ENCODE assay signal across 19 cellular contexts in the genomic region with DNA sequence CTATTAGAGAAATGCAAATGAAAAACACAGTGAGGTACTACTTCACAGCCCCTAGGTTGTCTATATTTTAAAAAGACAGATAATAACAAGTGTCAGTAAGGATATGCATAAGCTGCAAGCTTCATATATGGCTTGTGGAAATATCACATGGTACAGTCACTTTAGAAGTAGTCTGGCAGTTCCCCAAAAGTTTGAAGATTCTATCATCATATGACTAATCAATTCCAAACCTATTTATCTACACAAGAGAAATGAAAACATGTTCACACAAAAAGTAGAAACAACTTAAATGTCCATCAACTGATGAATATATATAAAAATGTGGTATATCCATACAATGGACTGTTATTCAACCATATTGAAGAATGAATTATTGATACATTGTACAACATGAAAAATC.
"Had no signal": no experiment of that assay in that cellular context is flagged by ENCODE, and none has a peak within 500 bp of the region (broad histone marks: within the 10 kb centered on the region; RNA-seq: fewer than 3 reads in every experiment).

No MANE protein-coding gene starts in this region.

- H3K4me2 ChIP-seq: smooth muscle cell had no signal

- ATAC-seq: effector memory CD8-positive, alpha-beta T cell; lower lobe of right lung; natural killer cell treated with Interleukin-12 subunit alpha and Interleukin-12 subunit beta and Interleukin-15 and Interleukin-18, amount 100 ng/mL, for 72 hours; right lobe of liver; T-helper 17 cell; WTC11 had no signal

- H3K27me3 ChIP-seq: neutrophil, upper lobe of left lung had no signal

- H3K9me3 ChIP-seq: lower lobe of right lung, neutrophil, right lobe of liver, thoracic aorta, upper lobe of left lung had no signal

- H3K36me3 Mint-ChIP-seq: activated naive CD4-positive, alpha-beta T cell treated with anti-CD3 and anti-CD28 coated beads, Interleukin-2, amount 10 ng/mL, durations not matched to agents 7 days and 5 days; natural killer cell treated with Interleukin-12 subunit alpha and Interleukin-12 subunit beta and Interleukin-15 and Interleukin-18, amount 100 ng/mL, for 72 hours; WTC11 had no signal

- H3K4me3 Mint-ChIP-seq: activated CD4-positive, alpha-beta memory T cell treated with anti-CD3 and anti-CD28 coated beads, Interleukin-2, amount 10 ng/mL, durations not matched to agents 7 days and 5 days; activated naive CD4-positive, alpha-beta T cell treated with anti-CD3 and anti-CD28 coated beads, Interleukin-2, amount 10 ng/mL, durations not matched to agents 7 days and 5 days; effector memory CD8-positive, alpha-beta T cell; natural killer cell treated with Interleukin-12 subunit alpha and Interleukin-12 subunit beta and Interleukin-15 and Interleukin-18, amount 100 ng/mL, for 72 hours; T-helper 17 cell; WTC11 had no signal

- H3K36me3 ChIP-seq: lower lobe of right lung, neutrophil, right lobe of liver, thoracic aorta, upper lobe of left lung had no signal

- H2AFZ ChIP-seq: parathyroid adenoma had no signal

- H3K4me1 ChIP-seq: lower lobe of right lung, parathyroid adenoma, right lobe of liver had no signal

- H3K4me1 Mint-ChIP-seq: T-helper 17 cell had no signal

- H3K79me2 ChIP-seq: parathyroid adenoma had no signal

- H3K9me3 Mint-ChIP-seq: activated CD4-positive, alpha-beta memory T cell treated with anti-CD3 and anti-CD28 coated beads, Interleukin-2, amount 10 ng/mL, durations not matched to agents 7 days and 5 days; activated naive CD4-positive, alpha-beta T cell treated with anti-CD3 and anti-CD28 coated beads, Interleukin-2, amount 10 ng/mL, durations not matched to agents 7 days and 5 days; effector memory CD8-positive, alpha-beta T cell; natural killer cell treated with Interleukin-12 subunit alpha and Interleukin-12 subunit beta and Interleukin-15 and Interleukin-18, amount 100 ng/mL, for 72 hours; WTC11 had no signal

- H3K4me3 ChIP-seq: lower lobe of right lung, right lobe of liver, smooth muscle cell, thoracic aorta, upper lobe of left lung had no signal

- H3K27ac Mint-ChIP-seq: activated CD4-positive, alpha-beta memory T cell treated with anti-CD3 and anti-CD28 coated beads, Interleukin-2, amount 10 ng/mL, durations not matched to agents 7 days and 5 days; activated naive CD4-positive, alpha-beta T cell treated with anti-CD3 and anti-CD28 coated beads, Interleukin-2, amount 10 ng/mL, durations not matched to agents 7 days and 5 days; effector memory CD8-positive, alpha-beta T cell; natural killer cell treated with Interleukin-12 subunit alpha and Interleukin-12 subunit beta and Interleukin-15 and Interleukin-18, amount 100 ng/mL, for 72 hours; T-helper 17 cell; WTC11 had no signal

- H3K27ac ChIP-seq: lower lobe of right lung, neutrophil, parathyroid adenoma, right lobe of liver, thoracic aorta, upper lobe of left lung had no signal

- DNase-seq: activated CD4-positive, alpha-beta memory T cell treated with anti-CD3 and anti-CD28 coated beads, Interleukin-2, amount 10 ng/mL, durations not matched to agents 7 days and 5 days; activated CD4-positive, alpha-beta T cell treated with anti-CD3 and anti-CD28 coated beads for 4 hours; activated effector memory CD4-positive, alpha-beta T cell treated with Interleukin-2 at 50 U/mL for 16 hours; activated naive CD4-positive, alpha-beta T cell treated with anti-CD3 and anti-CD28 coated beads, Interleukin-2, amount 10 ng/mL, durations not matched to agents 7 days and 5 days; activated T-cell treated with anti-CD3 and anti-CD28 coated beads, Interleukin-2, amount 50 U/mL, for 1 hour; effector memory CD8-positive, alpha-beta T cell; foreskin melanocyte; hypothalamus; lower lobe of right lung; right lobe of liver; stimulated activated CD4-positive, alpha-beta T cell treated with anti-CD3 and anti-CD28 coated beads, Interleukin-4, amount 100 ng/mL, for 1 hour; T-helper 17 cell; upper lobe of left lung had no signal

- H3K9ac ChIP-seq: parathyroid adenoma had no signal

- H3K27me3 Mint-ChIP-seq: activated CD4-positive, alpha-beta memory T cell treated with anti-CD3 and anti-CD28 coated beads, Interleukin-2, amount 10 ng/mL, durations not matched to agents 7 days and 5 days; activated naive CD4-positive, alpha-beta T cell treated with anti-CD3 and anti-CD28 coated beads, Interleukin-2, amount 10 ng/mL, durations not matched to agents 7 days and 5 days; effector memory CD8-positive, alpha-beta T cell; T-helper 17 cell had no signal
